Comparison of ENCODE assay signal across 1 cellular context in genomic region chr5:132677191-132677590, GRCh38.
TF ChIP-seq lines count a peak whose summit lies in the region.

No MANE protein-coding gene starts in this region.

TF ChIP-seq in HEK293, 187 proteins besides CTCF, POLR2A, EP300 and RAD21 (continued from another document):
- TF ChIP-seq ZNF791 (tag by site-specific recombination; IDR thresholded peaks at IDR 0.05), result no peak
- TF ChIP-seq ZNF610 (tag by site-specific recombination; IDR thresholded peaks at IDR 0.05; ENCODE audit: borderline replicate concordance), result no peak
- TF ChIP-seq ZNF274 (IDR thresholded peaks at IDR 0.05; ENCODE audit: low read length), result no peak
- no peak for TF ChIP-seq ZNF274 (tag by site-specific recombination; IDR thresholded peaks at IDR 0.05; ENCODE audit: borderline replicate concordance)
- TF ChIP-seq ZFHX2 (tag by site-specific recombination; conservative IDR thresholded peaks at IDR 0.05), result no peak
- no peak for TF ChIP-seq ZNF416 (tag by site-specific recombination; IDR thresholded peaks at IDR 0.05)
- TF ChIP-seq AEBP2 (tag by site-specific recombination; IDR thresholded peaks at IDR 0.05; ENCODE audit: borderline replicate concordance), result no peak
- no peak for TF ChIP-seq ZNF768 (tag by site-specific recombination; IDR thresholded peaks at IDR 0.05)
- TF ChIP-seq BCL6B (tag by site-specific recombination; IDR thresholded peaks at IDR 0.05), result no peak
- peak; percentile 22; the same call in 1 of the 2 replicates for TF ChIP-seq ZNF335 (tag by site-specific recombination; conservative IDR thresholded peaks at IDR 0.05)
- TF ChIP-seq ZNF280C (tag by site-specific recombination; IDR thresholded peaks at IDR 0.05), result no peak
- TF ChIP-seq OSR2 (tag by site-specific recombination; IDR thresholded peaks at IDR 0.05), result no peak
TF ChIP-seq in HEK293: peak in this region for 5.
